ENCODE assay signal across 15 cellular contexts in genomic region chr6:39452306-39452705, GRCh38.
DNase-seq lines count a peak whose midpoint lies in the region; ATAC-seq and TF ChIP-seq lines count a peak whose summit lies in the region.
"Had no signal": no experiment of that assay in that cellular context is flagged by ENCODE, and none has a peak within 500 bp of the region (broad histone marks: within the 10 kb centered on the region; RNA-seq: fewer than 3 reads in every experiment).

No MANE protein-coding gene starts in this region.

- H3K36me3 Mint-ChIP-seq in activated naive CD8-positive, alpha-beta T cell treated with anti-CD3 and anti-CD28 coated beads, Interleukin-2, amount 50 U/mL, for 24 hours (ENCODE audit: low read depth), result peaks cover 5% of the 10 kb centered on the region
- H3K36me3 Mint-ChIP-seq in activated naive CD8-positive, alpha-beta T cell treated with anti-CD3 and anti-CD28 coated beads for 36 hours, result peaks cover 4% of the 10 kb centered on the region

- H3K9me3 Mint-ChIP-seq in activated naive CD8-positive, alpha-beta T cell treated with anti-CD3 and anti-CD28 coated beads, Interleukin-2, amount 50 U/mL, for 24 hours, result peaks cover 9% of the 10 kb centered on the region
- H3K9me3 Mint-ChIP-seq in activated naive CD8-positive, alpha-beta T cell treated with anti-CD3 and anti-CD28 coated beads for 36 hours, result peaks cover 6% of the 10 kb centered on the region

- peaks cover 18% of the 10 kb centered on the region for H3K27me3 Mint-ChIP-seq in activated naive CD8-positive, alpha-beta T cell treated with anti-CD3 and anti-CD28 coated beads, Interleukin-2, amount 50 U/mL, for 24 hours
- peaks cover 42% of the 10 kb centered on the region for H3K27me3 Mint-ChIP-seq in activated naive CD8-positive, alpha-beta T cell treated with anti-CD3 and anti-CD28 coated beads for 36 hours

- POLR2A ChIA-PET in RWPE1 (lab: Yijun Ruan, JAX; ENCODE audit: low non-redundant PET), result no interaction called here

- ATAC-seq in activated naive CD8-positive, alpha-beta T cell treated with anti-CD3 and anti-CD28 coated beads, Interleukin-2, amount 50 U/mL, for 24 hours, result peak; percentile 63
- ATAC-seq in SK-N-SH treated with all-trans-retinoic acid at 6 μM for 48 hours, result no peak

- H3K27ac Mint-ChIP-seq in activated naive CD8-positive, alpha-beta T cell treated with anti-CD3 and anti-CD28 coated beads, Interleukin-2, amount 50 U/mL, for 24 hours, result no peak overlapping the region
- no peak overlapping the region for H3K27ac Mint-ChIP-seq in activated naive CD8-positive, alpha-beta T cell treated with anti-CD3 and anti-CD28 coated beads for 36 hours
- H3K27ac Mint-ChIP-seq: activated T-cell treated with anti-CD3 and anti-CD28 coated beads, Interleukin-2, amount 50 U/mL, for 24 hours; B cell; endodermal cell had no signal

- TF ChIP-seq CTCF in RWPE1 (conservative IDR thresholded peaks at IDR 0.05; ENCODE audit: low read depth) (no peak), fibroblast of the aortic adventitia (IDR thresholded peaks at IDR 0.05; ENCODE audit: insufficient read depth, low read length) (no peak)

- no peak for DNase-seq in activated naive CD8-positive, alpha-beta T cell treated with anti-CD3 and anti-CD28 coated beads, Interleukin-2, amount 50 U/mL, for 24 hours
- no peak for DNase-seq in activated naive CD8-positive, alpha-beta T cell treated with anti-CD3 and anti-CD28 coated beads for 36 hours
- DNase-seq in RWPE1 (ENCODE audit: low spot score), result peak; percentile 77
- peak; percentile 2 for DNase-seq in fibroblast of the aortic adventitia (ENCODE audit: low read depth)
- DNase-seq in stimulated activated naive CD4-positive, alpha-beta T cell treated with Interleukin-2 at 50 U/mL for 16 hours (lab: John Stamatoyannopoulos, UW), result no peak
- DNase-seq in NCI-H82 (lab: John Stamatoyannopoulos, UW), result no peak
- DNase-seq in NCI-H1694 (lab: John Stamatoyannopoulos, UW), result no peak
- DNase-seq: activated T-cell treated with anti-CD3 and anti-CD28 coated beads, Interleukin-2, amount 50 U/mL, for 24 hours; NCI-H187; nucleus accumbens; stimulated activated CD8-positive, alpha-beta memory T cell treated with anti-CD3 and anti-CD28 coated beads, Interleukin-4, amount 100 ng/mL, for 48 hours had no signal

- CTCF ChIA-PET in RWPE1 (lab: Yijun Ruan, JAX), result interaction anchor here (0.6 to 0.7 kb wide), 4 partner anchors 26 to 1452 kb away, joined by 3 to 5 read pairs (median 4); no protein-coding TSS in a partner anchor

- H3K4me3 ChIP-seq in fibroblast of the aortic adventitia (ENCODE audit: low read depth, low read length), result no peak overlapping the region
- H3K4me3 ChIP-seq: ascending aorta had no signal

- no peak overlapping the region for H3K27ac ChIP-seq in RWPE1
- H3K27ac ChIP-seq: ascending aorta had no signal

- H3K4me1 Mint-ChIP-seq in activated naive CD8-positive, alpha-beta T cell treated with anti-CD3 and anti-CD28 coated beads, Interleukin-2, amount 50 U/mL, for 24 hours, result peaks cover 9% of the 10 kb centered on the region
- H3K4me1 Mint-ChIP-seq in activated naive CD8-positive, alpha-beta T cell treated with anti-CD3 and anti-CD28 coated beads for 36 hours, result peaks cover 3% of the 10 kb centered on the region
- H3K4me1 Mint-ChIP-seq: B cell, endodermal cell had no signal

- no peak overlapping the region for H3K4me3 Mint-ChIP-seq in activated naive CD8-positive, alpha-beta T cell treated with anti-CD3 and anti-CD28 coated beads, Interleukin-2, amount 50 U/mL, for 24 hours
- no peak overlapping the region for H3K4me3 Mint-ChIP-seq in activated naive CD8-positive, alpha-beta T cell treated with anti-CD3 and anti-CD28 coated beads for 36 hours
- H3K4me3 Mint-ChIP-seq: activated T-cell treated with anti-CD3 and anti-CD28 coated beads, Interleukin-2, amount 50 U/mL, for 24 hours; B cell; endodermal cell had no signal

TF ChIP-seq in SK-N-SH treated with all-trans-retinoic acid at 6 μM for 48 hours, 23 proteins besides CTCF, POLR2A, EP300 and RAD21:
- TF ChIP-seq RARB (CRISPR knock-in tag; IDR thresholded peaks at IDR 0.05) (no peak), ZC3H10 (CRISPR knock-in tag; IDR thresholded peaks at IDR 0.05) (no peak), ZNF8 (CRISPR knock-in tag; IDR thresholded peaks at IDR 0.05) (no peak), ESRRG (CRISPR knock-in tag; IDR thresholded peaks at IDR 0.05) (no peak), SNAI2 (CRISPR knock-in tag; IDR thresholded peaks at IDR 0.05) (no peak), ZNF565 (CRISPR knock-in tag; conservative IDR thresholded peaks at IDR 0.05; ENCODE audit: low read depth) (no peak), GLIS3 (CRISPR knock-in tag; IDR thresholded peaks at IDR 0.05) (no peak), OSR1 (CRISPR knock-in tag; IDR thresholded peaks at IDR 0.05) (no peak), ARNTL (CRISPR knock-in tag; IDR thresholded peaks at IDR 0.05; ENCODE audit: borderline replicate concordance, low read depth) (no peak), BACH2 (CRISPR knock-in tag; IDR thresholded peaks at IDR 0.05; ENCODE audit: borderline replicate concordance) (no peak), ZNF70 (CRISPR knock-in tag; IDR thresholded peaks at IDR 0.05) (no peak), TCF4 (CRISPR knock-in tag; IDR thresholded peaks at IDR 0.05; ENCODE audit: borderline replicate concordance) (no peak), ZFP30 (CRISPR knock-in tag; IDR thresholded peaks at IDR 0.05) (no peak), TSHZ2 (CRISPR knock-in tag; IDR thresholded peaks at IDR 0.05) (no peak), ISL1 (CRISPR knock-in tag; IDR thresholded peaks at IDR 0.05) (no peak), ZFP3 (CRISPR knock-in tag; IDR thresholded peaks at IDR 0.05) (no peak)
- TF ChIP-seq, protein P1, sequence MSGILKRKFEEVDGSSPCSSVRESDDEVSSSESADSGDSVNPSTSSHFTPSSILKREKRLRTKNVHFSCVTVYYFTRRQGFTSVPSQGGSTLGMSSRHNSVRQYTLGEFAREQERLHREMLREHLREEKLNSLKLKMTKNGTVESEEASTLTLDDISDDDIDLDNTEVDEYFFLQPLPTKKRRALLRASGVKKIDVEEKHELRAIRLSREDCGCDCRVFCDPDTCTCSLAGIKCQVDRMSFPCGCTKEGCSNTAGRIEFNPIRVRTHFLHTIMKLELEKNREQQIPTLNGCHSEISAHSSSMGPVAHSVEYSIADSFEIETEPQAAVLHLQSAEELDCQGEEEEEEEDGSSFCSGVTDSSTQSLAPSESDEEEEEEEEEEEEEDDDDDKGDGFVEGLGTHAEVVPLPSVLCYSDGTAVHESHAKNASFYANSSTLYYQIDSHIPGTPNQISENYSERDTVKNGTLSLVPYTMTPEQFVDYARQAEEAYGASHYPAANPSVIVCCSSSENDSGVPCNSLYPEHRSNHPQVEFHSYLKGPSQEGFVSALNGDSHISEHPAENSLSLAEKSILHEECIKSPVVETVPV (CRISPR knock-in tag; IDR thresholded peaks at IDR 0.05), result no peak
- TF ChIP-seq, protein P2, sequence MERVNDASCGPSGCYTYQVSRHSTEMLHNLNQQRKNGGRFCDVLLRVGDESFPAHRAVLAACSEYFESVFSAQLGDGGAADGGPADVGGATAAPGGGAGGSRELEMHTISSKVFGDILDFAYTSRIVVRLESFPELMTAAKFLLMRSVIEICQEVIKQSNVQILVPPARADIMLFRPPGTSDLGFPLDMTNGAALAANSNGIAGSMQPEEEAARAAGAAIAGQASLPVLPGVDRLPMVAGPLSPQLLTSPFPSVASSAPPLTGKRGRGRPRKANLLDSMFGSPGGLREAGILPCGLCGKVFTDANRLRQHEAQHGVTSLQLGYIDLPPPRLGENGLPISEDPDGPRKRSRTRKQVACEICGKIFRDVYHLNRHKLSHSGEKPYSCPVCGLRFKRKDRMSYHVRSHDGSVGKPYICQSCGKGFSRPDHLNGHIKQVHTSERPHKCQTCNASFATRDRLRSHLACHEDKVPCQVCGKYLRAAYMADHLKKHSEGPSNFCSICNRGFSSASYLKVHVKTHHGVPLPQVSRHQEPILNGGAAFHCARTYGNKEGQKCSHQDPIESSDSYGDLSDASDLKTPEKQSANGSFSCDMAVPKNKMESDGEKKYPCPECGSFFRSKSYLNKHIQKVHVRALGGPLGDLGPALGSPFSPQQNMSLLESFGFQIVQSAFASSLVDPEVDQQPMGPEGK (CRISPR knock-in tag; IDR thresholded peaks at IDR 0.05; ENCODE audit: borderline replicate concordance), result no peak
TF ChIP-seq in SK-N-SH treated with all-trans-retinoic acid at 6 μM for 48 hours: peak in this region for 0.

Comparison
In these comparisons a context has a peak if more than half of its experiments do, and no peak if none do; other contexts are left out.
1. DNase-seq: peak in RWPE1 (single experiment) and fibroblast of the aortic adventitia (single experiment); none in activated naive CD8-positive, alpha-beta T cell treated with anti-CD3 and anti-CD28 coated beads, Interleukin-2, amount 50 U/mL, for 24 hours (single experiment), activated naive CD8-positive, alpha-beta T cell treated with anti-CD3 and anti-CD28 coated beads for 36 hours (single experiment), stimulated activated naive CD4-positive, alpha-beta T cell treated with Interleukin-2 at 50 U/mL for 16 hours (single experiment), NCI-H82 (single experiment) and NCI-H1694 (single experiment).